Comparison of ENCODE assay signal across 1 cellular context in genomic region chr1:55987491-55988255, GRCh38.
TF ChIP-seq lines count a peak whose summit lies in the region.

No MANE protein-coding gene starts in this region.

TF ChIP-seq in H1, 55 proteins besides CTCF, POLR2A, EP300 and RAD21:
- TF ChIP-seq CHD2 (IDR thresholded peaks at IDR 0.05; ENCODE audit: low read length): no peak
- TF ChIP-seq BCL11A (IDR thresholded peaks at IDR 0.05; ENCODE audit: low read depth in 2 of 2, low read length in 2 of 2): no peak
- TF ChIP-seq SIRT6 (IDR thresholded peaks at IDR 0.05; ENCODE audit: low read length): no peak
- no peak for TF ChIP-seq CBX8 (IDR thresholded peaks at IDR 0.05; ENCODE audit: borderline replicate concordance, low read depth, low read length)
- TF ChIP-seq FOSL1 (IDR thresholded peaks at IDR 0.05; ENCODE audit: insufficient read depth, low read depth, low read length): no peak
- no peak for TF ChIP-seq SAP30 (IDR thresholded peaks at IDR 0.05; ENCODE audit: insufficient read depth, insufficient replicate concordance, low read length)
- TF ChIP-seq JUN (IDR thresholded peaks at IDR 0.05; ENCODE audit: low read depth, low read length): no peak
- no peak for TF ChIP-seq ASH2L (IDR thresholded peaks at IDR 0.05; ENCODE audit: low read length)
- TF ChIP-seq YY1 (IDR thresholded peaks at IDR 0.05; ENCODE audit: low read depth, low read length): no peak
- TF ChIP-seq BACH1 (IDR thresholded peaks at IDR 0.05; ENCODE audit: low read length): no peak
- TF ChIP-seq POU5F1 (IDR thresholded peaks at IDR 0.05; ENCODE audit: low read depth, low read length): no peak
- TF ChIP-seq TAF1 (IDR thresholded peaks at IDR 0.05; ENCODE audit: low read depth, low read length): no peak
- TF ChIP-seq E2F6 (IDR thresholded peaks at IDR 0.05): no peak
